Comparison of ENCODE assay signal across 1 cellular context in the genomic region with DNA sequence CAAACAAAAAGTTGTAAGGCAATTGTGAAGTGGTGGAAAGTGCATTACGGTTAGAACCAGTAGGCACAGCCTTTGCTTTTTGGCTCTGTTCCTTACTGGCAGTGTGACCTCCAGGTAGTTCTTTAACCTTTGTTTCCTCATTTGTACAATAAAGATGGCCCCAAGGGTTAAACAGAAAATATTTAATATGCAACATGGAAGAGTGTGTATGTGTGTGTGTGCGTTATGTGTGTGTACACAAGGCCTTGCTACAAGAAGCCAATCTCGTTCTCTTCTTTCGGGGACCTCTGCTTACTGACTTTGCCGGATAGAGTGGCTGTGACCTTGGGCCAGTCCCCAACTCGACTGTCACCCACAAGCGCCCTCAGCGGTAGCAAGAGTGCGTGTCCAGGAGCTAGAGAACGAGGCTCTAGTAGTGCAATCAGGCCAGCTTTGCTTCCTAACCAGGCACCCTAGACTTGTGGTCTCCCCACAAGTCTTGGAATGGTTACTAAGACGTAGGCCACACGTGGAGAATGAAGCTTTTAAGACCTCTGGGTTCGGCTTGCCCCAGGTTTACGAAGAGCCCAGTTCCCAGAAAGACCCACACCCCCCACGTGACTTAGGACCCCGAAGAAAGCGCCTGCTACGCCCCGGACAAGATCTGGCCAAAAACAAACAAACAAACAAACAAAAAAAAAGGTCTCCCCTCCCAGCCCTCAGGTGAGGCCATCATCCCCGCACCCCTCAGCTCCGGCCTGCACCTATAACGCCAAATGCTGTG.
TF ChIP-seq lines count a peak whose summit lies in the region.

No MANE protein-coding gene starts in this region.

TF ChIP-seq in HEK293, 187 proteins besides CTCF, POLR2A, EP300 and RAD21 (continued from another document):
- TF ChIP-seq OVOL3 (tag by site-specific recombination; IDR thresholded peaks at IDR 0.05): 0 out of 2 replicates have a peak, but pooled peaks have one; percentile 52
